Comparison of ENCODE assay signal across 8 cellular contexts in genomic region chr3:159829056-159829995, GRCh38. TPM values are rescaled to one million over a fixed set of nuclear protein-coding genes. Genes with fewer than 3 reads are reported as not detected.
DNase-seq lines count a peak whose midpoint lies in the region; ATAC-seq, FAIRE-seq and TF ChIP-seq lines count a peak whose summit lies in the region.
"Had no signal": no experiment of that assay in that cellular context is flagged by ENCODE, and none has a peak within 500 bp of the region (broad histone marks: within the 10 kb centered on the region; RNA-seq: fewer than 3 reads in every experiment).

No MANE protein-coding gene starts in this region.

- DNase-seq in LoVo (ENCODE audit: low spot score): peak; percentile 96
- DNase-seq in RCC 7860 (ENCODE audit: low spot score): peak; percentile 16
- peak; percentile 73 for DNase-seq in globus pallidus (ENCODE audit: low spot score)
- DNase-seq in upper lobe of left lung: peak in 1 of 2 donors; percentile 75
- DNase-seq in activated CD4-positive, alpha-beta T cell treated with anti-CD3 and anti-CD28 coated beads, Interleukin-2, amount 50 U/mL, for 4 hours: no peak
- no peak for DNase-seq in OCI-M1 (lab: John Stamatoyannopoulos, UW)

- H3K9me3 ChIP-seq in upper lobe of left lung: no peaks in the 10 kb centered on the region

- peak; percentile 46 to 63 for ATAC-seq in upper lobe of left lung (ENCODE audit: low FRiP score in 2 of 2)
- no peak for ATAC-seq in HG03521 (IDR thresholded peaks at IDR 0.05; ENCODE audit: unreplicated experiment)

- peaks cover 24 to 32% (median 27%) of the 10 kb centered on the region in 4 donors for H3K4me1 ChIP-seq in upper lobe of left lung

- WGBS in upper lobe of left lung, 2 donors: 50 to 58% methylated on average over 10 of the region's 10 CpGs

- no peaks in the 10 kb centered on the region for H3K27me3 ChIP-seq in upper lobe of left lung

- FAIRE-seq in RCC 7860 (lab: Jason Lieb, UNC): peak; percentile 48

- TF ChIP-seq CTCF in upper lobe of left lung (IDR thresholded peaks at IDR 0.05): no peak

- H3K36me3 ChIP-seq in upper lobe of left lung: no peaks in the 10 kb centered on the region

- peak in 1 of 4 donors; percentile 6 for TF ChIP-seq EP300 in upper lobe of left lung (IDR thresholded peaks at IDR 0.05)

- H3K27ac ChIP-seq in upper lobe of left lung: peak overlapping the region in 1 of 4 donors; percentile 19
- H3K27ac ChIP-seq: KMS-11 had no signal

- H3K4me3 ChIP-seq in upper lobe of left lung: no peak overlapping the region

- TF ChIP-seq POLR2A in upper lobe of left lung (IDR thresholded peaks at IDR 0.05): no peak

RNA-seq across cellular contexts. Expression of gene SCHIP1, which starts 10.3 kb away (rescaled TPM):
- total RNA-seq in upper lobe of left lung: 10 to 100 TPM in 3 of 6 donors, 1 to 10 TPM in 3; 6.3 to 28.7 (median 9.5) TPM

Comparison
In these comparisons a context has a peak if more than half of its experiments do, and no peak if none do; other contexts are left out.
1. DNase-seq: peak in LoVo (single experiment), RCC 7860 (single experiment) and globus pallidus (single experiment); none in activated CD4-positive, alpha-beta T cell treated with anti-CD3 and anti-CD28 coated beads, Interleukin-2, amount 50 U/mL, for 4 hours (0 of 2) and OCI-M1 (single experiment).